ENCODE assay signal across 8 cellular contexts in genomic region chr9:129131300-129132145, GRCh38. TPM values are rescaled to one million over a fixed set of nuclear protein-coding genes. Genes with fewer than 3 reads are reported as not detected.
DNase-seq lines count a peak whose midpoint lies in the region; ATAC-seq, FAIRE-seq and TF ChIP-seq lines count a peak whose summit lies in the region.

No MANE protein-coding gene starts in this region.

- H2AK5ac ChIP-seq in H1 (ENCODE audit: low read depth, low read length), result no peak overlapping the region

- no peaks in the 10 kb centered on the region for H3K27me3 ChIP-seq in H1 (replicated peaks in 1 of 4; ENCODE audit: control insufficient read depth in 3 of 4, extremely low read depth in 1 of 4, insufficient read depth in 3 of 4, low read length in 3 of 4)

- no peak overlapping the region for H4K5ac ChIP-seq in H1 (ENCODE audit: insufficient read length, low read depth, low read length)

- H3K27ac Mint-ChIP-seq in activated CD8-positive, alpha-beta memory T cell treated with anti-CD3 and anti-CD28 coated beads, Interleukin-2, amount 10 ng/mL, durations not matched to agents 7 days and 5 days, result no peak overlapping the region

- CTCF ChIA-PET in activated CD8-positive, alpha-beta memory T cell treated with anti-CD3 and anti-CD28 coated beads, Interleukin-2, amount 10 ng/mL, durations not matched to agents 7 days and 5 days (lab: Charles Lee), result interaction anchor here (0.6 to 14.9 kb wide), 56 partner anchors 9 to 660 kb away, joined by 3 to 254 read pairs (median 4); partner anchors contain the start of genes C9orf50, DOLPP1, IER5L and NTMT1
- CTCF ChIA-PET in H1 (lab: Charles Lee; ENCODE audit: partially characterized antibody), result interaction anchor here (0.5 to 36.8 kb wide), 71 partner anchors 8 to 1036 kb away, joined by 3 to 831 read pairs (median 3); partner anchors contain the start of genes C9orf50, CRAT, IER5L and NTMT1

- H2BK120ac ChIP-seq in H1 (replicated peaks; ENCODE audit: low read depth, low read length), result no peak overlapping the region

- no peak overlapping the region for H3K4me3 ChIP-seq in HFF-Myc (replicated peaks; ENCODE audit: low read depth, low read length)
- no peak overlapping the region for H3K4me3 ChIP-seq in H1 (ENCODE audit: extremely low read depth in 1 of 4, insufficient read depth in 2 of 4, low read depth in 3 of 4, low read length in 4 of 4)

- H3K9ac ChIP-seq in H1 (replicated peaks in 1 of 4; ENCODE audit: extremely low read depth in 1 of 4, low read depth in 3 of 4, low read length in 3 of 4), result no peak overlapping the region; a peak in 1 of 7 replicates

- H4K8ac ChIP-seq in H1 (ENCODE audit: extremely low read depth, insufficient read depth, low read length), result no peak overlapping the region

- no peak overlapping the region for H2BK15ac ChIP-seq in H1 (ENCODE audit: low read length)

- no peak overlapping the region for H4K91ac ChIP-seq in H1 (replicated peaks; ENCODE audit: insufficient read length, low read length)

- no peaks in the 10 kb centered on the region for H3K9me3 ChIP-seq in H1 (ENCODE audit: insufficient read depth in 2 of 2, low read depth in 1 of 2, low read length in 1 of 2)

- no peaks in the 10 kb centered on the region for H3K23me2 ChIP-seq in H1 (ENCODE audit: low read depth, low read length)

- DNase-seq in D341Med (ENCODE audit: low spot score) (peak; percentile 91), HFF-Myc (ENCODE audit: extremely low read depth, low read depth) (no peak), H1 (ENCODE audit: low read depth in 1 of 2, low spot score in 2 of 2) (peak in 1 of 2 experiments; percentile 97), myocyte (ENCODE audit: low read depth) (peak; percentile 68)
- DNase-seq in NK-92 treated with Interleukin-12 subunit alpha and Interleukin-12 subunit beta, amount 100 ng/mL, for 24 hours (lab: John Stamatoyannopoulos, UW), result peak; percentile 30
- peak; percentile 89 for DNase-seq in activated CD8-positive, alpha-beta memory T cell treated with anti-CD3 and anti-CD28 coated beads, Interleukin-2, amount 10 ng/mL, durations not matched to agents 7 days and 5 days
- peak; percentile 68 to 81 for DNase-seq in stimulated activated CD8-positive, alpha-beta memory T cell treated with anti-CD3 and anti-CD28 coated beads, Interleukin-7, amount 100 ng/mL, for 1 hour (ENCODE audit: low read depth in 2 of 2)

- H3K14ac ChIP-seq in H1 (ENCODE audit: insufficient read length), result no peak overlapping the region

- peaks cover 4% of the 10 kb centered on the region for H3K79me1 ChIP-seq in H1 (ENCODE audit: low read depth, low read length)

- H3K4me1 Mint-ChIP-seq in activated CD8-positive, alpha-beta memory T cell treated with anti-CD3 and anti-CD28 coated beads, Interleukin-2, amount 10 ng/mL, durations not matched to agents 7 days and 5 days, result peaks cover 9% of the 10 kb centered on the region

- peaks cover 2 to 6% of the 10 kb centered on the region in 2 experiments for H4K20me1 ChIP-seq in H1 (replicated peaks in 1 of 2; ENCODE audit: control insufficient read depth in 1 of 2, insufficient read depth in 2 of 2, low read length in 2 of 2)

- H3K56ac ChIP-seq in H1 (replicated peaks; ENCODE audit: insufficient read length, low read depth, low read length), result no peak overlapping the region

- TF ChIP-seq CTCF in HFF-Myc (IDR thresholded peaks at IDR 0.05; ENCODE audit: low read depth, low read length, missing control alignments) (peak; percentile 100), H1 (IDR thresholded peaks at IDR 0.05; ENCODE audit: control extremely low read depth in 1 of 3, insufficient read depth in 1 of 3, low read depth in 1 of 3, low read length in 3 of 3) (peak; percentile 84 to 100 (median 99))

- peaks cover 23% of the 10 kb centered on the region for H3K36me3 Mint-ChIP-seq in activated CD8-positive, alpha-beta memory T cell treated with anti-CD3 and anti-CD28 coated beads, Interleukin-2, amount 10 ng/mL, durations not matched to agents 7 days and 5 days

- no peak for TF ChIP-seq POLR2A in H1 (IDR thresholded peaks at IDR 0.05; ENCODE audit: control extremely low read depth in 1 of 2, low read depth in 2 of 2, low read length in 2 of 2)

- no peaks in the 10 kb centered on the region for H3K9me3 Mint-ChIP-seq in activated CD8-positive, alpha-beta memory T cell treated with anti-CD3 and anti-CD28 coated beads, Interleukin-2, amount 10 ng/mL, durations not matched to agents 7 days and 5 days (ENCODE audit: low read depth)

- TF ChIP-seq EP300 in H1 (IDR thresholded peaks at IDR 0.05; ENCODE audit: borderline replicate concordance in 1 of 2, low read depth in 2 of 2, low read length in 2 of 2), result no peak

- no peak overlapping the region for H3K4ac ChIP-seq in H1 (replicated peaks; ENCODE audit: insufficient read length, low read depth, low read length)

- 0 out of 2 replicates have a peak overlapping the region, but pooled peaks have one; percentile 1 for H2BK5ac ChIP-seq in H1 (ENCODE audit: low read depth, low read length)

- H3K27ac ChIP-seq in H1 (ENCODE audit: low read depth, low read length), result no peak overlapping the region

- H3K36me3 ChIP-seq in H1 (ENCODE audit: control insufficient read depth in 2 of 4, insufficient read depth in 4 of 4, low read length in 3 of 4), result peaks cover 9 to 27% (median 14%) of the 10 kb centered on the region in 4 experiments

- POLR2A ChIA-PET in H1 (lab: Charles Lee; ENCODE audit: partially characterized antibody), result interaction anchor here (0.8 to 4.1 kb wide), 8 partner anchors 8 to 351 kb away, joined by 3 to 21 read pairs (median 4); partner anchors contain the start of gene IER5L

- no peak overlapping the region for H3K4me3 Mint-ChIP-seq in activated CD8-positive, alpha-beta memory T cell treated with anti-CD3 and anti-CD28 coated beads, Interleukin-2, amount 10 ng/mL, durations not matched to agents 7 days and 5 days

- peak; percentile 90 to 91 for TF ChIP-seq RAD21 in H1 (IDR thresholded peaks at IDR 0.05 in 1 of 2, conservative IDR thresholded peaks at IDR 0.05 in 1 of 2; ENCODE audit: low read depth in 2 of 2, low read length in 2 of 2)

- H2BK12ac ChIP-seq in H1 (ENCODE audit: low read depth, low read length), result no peak overlapping the region

- no peak overlapping the region for H3K23ac ChIP-seq in H1 (ENCODE audit: insufficient read length)

- 45% methylated on average over 13 of the region's 13 CpGs; no CpG with 5 or more reads in 1 of the 2 experiments for WGBS in H1 (ENCODE audit: extremely low coverage in 1 of 2, insufficient coverage in 1 of 2, insufficient read length in 1 of 2, insufficient replicate concordance in 2 of 2, low coverage in 1 of 2, low lambda C conversion rate in 2 of 2, missing lambda C conversion rate in 1 of 2), 2 experiments

- no peak overlapping the region for H2BK20ac ChIP-seq in H1 (ENCODE audit: low read length)

- ATAC-seq in activated CD8-positive, alpha-beta memory T cell treated with anti-CD3 and anti-CD28 coated beads, Interleukin-2, amount 10 ng/mL, durations not matched to agents 7 days and 5 days, result peak; percentile 97
- no peak for ATAC-seq in GM21360 (IDR thresholded peaks at IDR 0.05; ENCODE audit: unreplicated experiment)

- no peak overlapping the region for H2AFZ ChIP-seq in H1 (ENCODE audit: low read length)

- no peak for FAIRE-seq in H1 (lab: Jason Lieb, UNC)

- H3K27me3 Mint-ChIP-seq in activated CD8-positive, alpha-beta memory T cell treated with anti-CD3 and anti-CD28 coated beads, Interleukin-2, amount 10 ng/mL, durations not matched to agents 7 days and 5 days, result no peaks in the 10 kb centered on the region

- peaks cover 0 to 7% of the 10 kb centered on the region in 2 experiments; a peak in 1 of 4 replicates for H3K79me2 ChIP-seq in H1 (ENCODE audit: control insufficient read depth in 1 of 2, insufficient read depth in 2 of 2, low read length in 2 of 2)

- peaks cover 9 to 18% (median 11%) of the 10 kb centered on the region in 4 experiments; a peak in 6 of 7 replicates for H3K4me1 ChIP-seq in H1 (replicated peaks in 1 of 4; ENCODE audit: control insufficient read depth in 3 of 4, insufficient read depth in 4 of 4, low read length in 3 of 4)

- no peak overlapping the region for H3K4me2 ChIP-seq in H1 (ENCODE audit: insufficient read depth in 1 of 2, low read depth in 2 of 2, low read length in 2 of 2)

- no peak overlapping the region for H3K18ac ChIP-seq in H1 (ENCODE audit: extremely low read depth, low read length)

RNA-seq across cellular contexts. Expression of gene PTPA, which starts 20.3 kb away (rescaled TPM):
- total RNA-seq in activated CD8-positive, alpha-beta memory T cell treated with anti-CD3 and anti-CD28 coated beads, Interleukin-2, amount 10 ng/mL, durations not matched to agents 7 days and 5 days, result 100 to 1,000 TPM; 115 to 129 TPM
- 145 and 156 TPM in 2 replicates for total RNA-seq in H1 (2021; fragmentation: NEBNext Ultra II Directional; extraction: Animal tissue kit (Norgen Biotek cat#: 25700))
- 114 and 158 TPM in 2 replicates for polyA plus RNA-seq in H1 (2011; rRNA removed)
- 152 TPM for polyA plus RNA-seq in H1 (2011; cell fraction: cytosol; rRNA removed)
- polyA plus RNA-seq in H1 (2011; cell fraction: nucleus; rRNA removed), result 155 TPM
- polyA plus RNA-seq in H1 (2012, experiment 1 of 2), result 115 to 156 TPM (median 139 TPM) in 4 replicates
- polyA plus RNA-seq in H1 (2012, experiment 2 of 2), result 167 TPM
- polyA plus RNA-seq in H1 (2013, experiment 1 of 2), result 80.6 TPM
- 76.5 TPM for polyA plus RNA-seq in H1 (2013, experiment 2 of 2)
- 144 and 187 TPM in 2 replicates for polyA minus RNA-seq in H1 (2011; rRNA and poly(A)+ RNA removed)
- 83.3 TPM for polyA minus RNA-seq in H1 (2011; cell fraction: cytosol; rRNA and poly(A)+ RNA removed)
- polyA minus RNA-seq in H1 (2011; cell fraction: nucleus; rRNA and poly(A)+ RNA removed), result 60.0 TPM
- total RNA-seq in myocyte, result 99.5 and 144 TPM in 2 replicates
- 110 TPM for polyA plus RNA-seq in myocyte (2012)

RNA-seq across cellular contexts. Expression of gene CRAT, which starts 20.9 kb away (rescaled TPM):
- total RNA-seq in activated CD8-positive, alpha-beta memory T cell treated with anti-CD3 and anti-CD28 coated beads, Interleukin-2, amount 10 ng/mL, durations not matched to agents 7 days and 5 days, result 10 to 100 TPM; 14.1 to 17.6 TPM
- 7.2 and 8.2 TPM in 2 replicates for total RNA-seq in H1 (2021; fragmentation: NEBNext Ultra II Directional; extraction: Animal tissue kit (Norgen Biotek cat#: 25700))
- polyA plus RNA-seq in H1 (2011; rRNA removed), result 17.3 and 25.5 TPM in 2 replicates
- polyA plus RNA-seq in H1 (2011; cell fraction: cytosol; rRNA removed), result 9.3 TPM
- 18.3 TPM for polyA plus RNA-seq in H1 (2011; cell fraction: nucleus; rRNA removed)
- polyA plus RNA-seq in H1 (2012, experiment 1 of 2), result 6.8 to 14.2 TPM (median 11.5 TPM) in 4 replicates
- polyA plus RNA-seq in H1 (2012, experiment 2 of 2), result 10.0 TPM
- 6.5 TPM for polyA plus RNA-seq in H1 (2013, experiment 1 of 2)
- polyA plus RNA-seq in H1 (2013, experiment 2 of 2), result 5.5 TPM
- 7.9 and 9.6 TPM in 2 replicates for polyA minus RNA-seq in H1 (2011; rRNA and poly(A)+ RNA removed)
- 7.9 TPM for polyA minus RNA-seq in H1 (2011; cell fraction: cytosol; rRNA and poly(A)+ RNA removed)
- polyA minus RNA-seq in H1 (2011; cell fraction: nucleus; rRNA and poly(A)+ RNA removed), result 5.3 TPM
- 87.3 and 102 TPM in 2 replicates for total RNA-seq in myocyte
- 51.3 TPM for polyA plus RNA-seq in myocyte (2012)

RNA-seq across cellular contexts. Expression of gene IER5L, which starts 46.5 kb away (rescaled TPM):
- 1 to 10 TPM; 4.9 to 6.1 TPM for total RNA-seq in activated CD8-positive, alpha-beta memory T cell treated with anti-CD3 and anti-CD28 coated beads, Interleukin-2, amount 10 ng/mL, durations not matched to agents 7 days and 5 days
- total RNA-seq in H1 (2021; fragmentation: NEBNext Ultra II Directional; extraction: Animal tissue kit (Norgen Biotek cat#: 25700)), result 1.0 and 1.2 TPM in 2 replicates
- 0.65 and 0.96 TPM in 2 replicates for polyA plus RNA-seq in H1 (2011; rRNA removed)
- polyA plus RNA-seq in H1 (2011; cell fraction: cytosol; rRNA removed), result 0.62 TPM
- 1.7 TPM for polyA plus RNA-seq in H1 (2011; cell fraction: nucleus; rRNA removed)
- polyA plus RNA-seq in H1 (2012, experiment 1 of 2), result 0.25 to 0.47 TPM (median 0.34 TPM) in 4 replicates
- polyA plus RNA-seq in H1 (2012, experiment 2 of 2), result 0.16 TPM
- 0.36 TPM for polyA plus RNA-seq in H1 (2013, experiment 1 of 2)
- 0.48 TPM for polyA plus RNA-seq in H1 (2013, experiment 2 of 2)
- polyA minus RNA-seq in H1 (2011; rRNA and poly(A)+ RNA removed), result 0.22 and 0.27 TPM in 2 replicates
- polyA minus RNA-seq in H1 (2011; cell fraction: cytosol; rRNA and poly(A)+ RNA removed), result 0.66 TPM
- polyA minus RNA-seq in H1 (2011; cell fraction: nucleus; rRNA and poly(A)+ RNA removed), result 6.8 TPM
- total RNA-seq in myocyte, result 27.9 and 38.4 TPM in 2 replicates
- 14.9 TPM for polyA plus RNA-seq in myocyte (2012)

RNA-seq across cellular contexts. Expression of gene DOLPP1, which starts 50.6 kb away (rescaled TPM):
- 10 to 100 TPM; 18.5 to 23.7 TPM for total RNA-seq in activated CD8-positive, alpha-beta memory T cell treated with anti-CD3 and anti-CD28 coated beads, Interleukin-2, amount 10 ng/mL, durations not matched to agents 7 days and 5 days
- 36.0 and 38.8 TPM in 2 replicates for total RNA-seq in H1 (2021; fragmentation: NEBNext Ultra II Directional; extraction: Animal tissue kit (Norgen Biotek cat#: 25700))
- polyA plus RNA-seq in H1 (2011; rRNA removed), result 45.3 and 56.0 TPM in 2 replicates
- 43.8 TPM for polyA plus RNA-seq in H1 (2011; cell fraction: cytosol; rRNA removed)
- polyA plus RNA-seq in H1 (2011; cell fraction: nucleus; rRNA removed), result 56.1 TPM
- 20.0 to 27.5 TPM (median 25.5 TPM) in 4 replicates for polyA plus RNA-seq in H1 (2012, experiment 1 of 2)
- 37.9 TPM for polyA plus RNA-seq in H1 (2012, experiment 2 of 2)
- 52.3 TPM for polyA plus RNA-seq in H1 (2013, experiment 1 of 2)
- 56.7 TPM for polyA plus RNA-seq in H1 (2013, experiment 2 of 2)
- polyA minus RNA-seq in H1 (2011; rRNA and poly(A)+ RNA removed), result 34.8 and 38.2 TPM in 2 replicates
- 15.0 TPM for polyA minus RNA-seq in H1 (2011; cell fraction: cytosol; rRNA and poly(A)+ RNA removed)
- 17.3 TPM for polyA minus RNA-seq in H1 (2011; cell fraction: nucleus; rRNA and poly(A)+ RNA removed)
- total RNA-seq in myocyte, result 11.2 and 11.6 TPM in 2 replicates
- polyA plus RNA-seq in myocyte (2012), result 12.3 TPM
